Comparison of ENCODE assay signal across 1 cellular context in genomic region chr19:8371011-8371804, GRCh38.
TF ChIP-seq lines count a peak whose summit lies in the region.

No MANE protein-coding gene starts in this region.

TF ChIP-seq in K562, 482 proteins besides CTCF, POLR2A, EP300 and RAD21 (continues in another document):
- no peak for TF ChIP-seq ETS1 (conservative IDR thresholded peaks at IDR 0.05; ENCODE audit: control insufficient read depth, low read depth, low read length)
- TF ChIP-seq ID3 (CRISPR knock-in tag; IDR thresholded peaks at IDR 0.05) = no peak
- TF ChIP-seq ID3 (tag; IDR thresholded peaks at IDR 0.05) = no peak
- no peak for TF ChIP-seq BRF1 (IDR thresholded peaks at IDR 0.05; ENCODE audit: borderline replicate concordance, extremely low read depth, insufficient read length)
- TF ChIP-seq ZNF655 (CRISPR knock-in tag; IDR thresholded peaks at IDR 0.05) = no peak
- no peak for TF ChIP-seq ZNF277 (CRISPR knock-in tag; IDR thresholded peaks at IDR 0.05; ENCODE audit: borderline replicate concordance)
- TF ChIP-seq PHB (CRISPR knock-in tag; IDR thresholded peaks at IDR 0.05) = no peak
- peak; percentile 40; the same call in 1 of the 2 replicates for TF ChIP-seq RNF2 (IDR thresholded peaks at IDR 0.05)
- TF ChIP-seq NR1H2 (CRISPR knock-in tag; IDR thresholded peaks at IDR 0.05) = peak; percentile 65; the same call in 1 of the 2 replicates
- TF ChIP-seq KAT8 (IDR thresholded peaks at IDR 0.05; ENCODE audit: low read depth) = no peak
- no peak for TF ChIP-seq THRB (CRISPR knock-in tag; conservative IDR thresholded peaks at IDR 0.05)
- no peak for TF ChIP-seq DMBX1 (CRISPR knock-in tag; IDR thresholded peaks at IDR 0.05; ENCODE audit: borderline replicate concordance)
- peak; percentile 83 for TF ChIP-seq ZFX (CRISPR knock-in tag; IDR thresholded peaks at IDR 0.05)
- no peak for TF ChIP-seq BACH1 (tag; IDR thresholded peaks at IDR 0.05)
- peak; percentile 84 for TF ChIP-seq DPF2 (IDR thresholded peaks at IDR 0.05)
- peak; percentile 40; the same call in 1 of the 2 replicates for TF ChIP-seq EP400 (IDR thresholded peaks at IDR 0.05)
- TF ChIP-seq PHB2 (IDR thresholded peaks at IDR 0.05; ENCODE audit: low read depth) = no peak
- TF ChIP-seq ZBTB11 (CRISPR knock-in tag; IDR thresholded peaks at IDR 0.05) = 0 out of 6 replicates have a peak, but pooled peaks of 1 of the 3 experiments have one; percentile 35
- TF ChIP-seq MEF2A (IDR thresholded peaks at IDR 0.05; ENCODE audit: control insufficient read depth, low read depth, low read length) = 0 out of 2 replicates have a peak, but pooled peaks have one; percentile 14
- TF ChIP-seq FOXA3 (CRISPR knock-in tag; conservative IDR thresholded peaks at IDR 0.05 in 1 of 2, IDR thresholded peaks at IDR 0.05 in 1 of 2) = no peak
- peak; percentile 66 for TF ChIP-seq GABPA (tag; conservative IDR thresholded peaks at IDR 0.05; ENCODE audit: low read depth)
- no peak for TF ChIP-seq U2AF1 (optimal IDR thresholded peaks at IDR 0.05; ENCODE audit: low read depth, low read length)
- no peak for TF ChIP-seq SRF (CRISPR knock-in tag; IDR thresholded peaks at IDR 0.05)
- no peak for TF ChIP-seq ZNF239 (CRISPR knock-in tag; IDR thresholded peaks at IDR 0.05)
- 0 out of 2 replicates have a peak, but pooled peaks have one; percentile 23 for TF ChIP-seq NKRF (IDR thresholded peaks at IDR 0.05; ENCODE audit: borderline replicate concordance)
- TF ChIP-seq ZC3H11A (IDR thresholded peaks at IDR 0.05; ENCODE audit: low read depth, low read length) = no peak
- no peak for TF ChIP-seq HNRNPL (IDR thresholded peaks at IDR 0.05; ENCODE audit: low read depth, low read length)
- peak; percentile 23; the same call in 1 of the 2 replicates for TF ChIP-seq HLTF (IDR thresholded peaks at IDR 0.05)
- TF ChIP-seq FOXK2 (conservative IDR thresholded peaks at IDR 0.05 in 1 of 2, IDR thresholded peaks at IDR 0.05 in 1 of 2; ENCODE audit: low read depth in 2 of 2) = peak in 1 of 2 experiments; percentile 48; a peak in 3 of 4 replicates
- no peak for TF ChIP-seq ZEB2 (IDR thresholded peaks at IDR 0.05)
- TF ChIP-seq HDAC3 (IDR thresholded peaks at IDR 0.05; ENCODE audit: borderline replicate concordance, partially characterized antibody) = no peak
- no peak for TF ChIP-seq THAP7 (CRISPR knock-in tag; IDR thresholded peaks at IDR 0.05)
- TF ChIP-seq ZNF23 (CRISPR knock-in tag; IDR thresholded peaks at IDR 0.05) = no peak
- no peak for TF ChIP-seq ZNF253 (CRISPR knock-in tag; conservative IDR thresholded peaks at IDR 0.05)
- no peak for TF ChIP-seq GATAD2B (IDR thresholded peaks at IDR 0.05; ENCODE audit: borderline replicate concordance)
- no peak for TF ChIP-seq JUN (IDR thresholded peaks at IDR 0.05; ENCODE audit: borderline replicate concordance, low read depth, low read length)
- TF ChIP-seq JUN (CRISPR knock-in tag; IDR thresholded peaks at IDR 0.05; ENCODE audit: borderline replicate concordance) = no peak
- no peak for TF ChIP-seq GTF2F1 (IDR thresholded peaks at IDR 0.05; ENCODE audit: low read depth, low read length)
- TF ChIP-seq ZBTB2 (IDR thresholded peaks at IDR 0.05) = peak; percentile 57; the same call in 1 of the 2 replicates
- TF ChIP-seq HDAC1 (IDR thresholded peaks at IDR 0.05) = peak in 1 of 2 experiments; percentile 65; a peak in 2 of 4 replicates
- TF ChIP-seq HIVEP1 (CRISPR knock-in tag; IDR thresholded peaks at IDR 0.05) = no peak
- no peak for TF ChIP-seq CBX2 (IDR thresholded peaks at IDR 0.05; ENCODE audit: insufficient read depth, low read length, poor library complexity, severe bottlenecking)
- no peak for TF ChIP-seq TCF7L2 (IDR thresholded peaks at IDR 0.05; ENCODE audit: low read depth, low read length)
- no peak for TF ChIP-seq CBX8 (IDR thresholded peaks at IDR 0.05; ENCODE audit: borderline replicate concordance, extremely low read depth, low read depth, low read length, poor library complexity, severe bottlenecking)
- no peak for TF ChIP-seq TFE3 (CRISPR knock-in tag; IDR thresholded peaks at IDR 0.05)
- no peak for TF ChIP-seq CREB3L1 (IDR thresholded peaks at IDR 0.05; ENCODE audit: borderline replicate concordance, low read depth)
- peak; percentile 62 for TF ChIP-seq PHF20 (IDR thresholded peaks at IDR 0.05; ENCODE audit: partially characterized antibody)
- no peak for TF ChIP-seq HBP1 (CRISPR knock-in tag; IDR thresholded peaks at IDR 0.05)
